22 cellular contexts compared by ENCODE assay signal in the genomic region with DNA sequence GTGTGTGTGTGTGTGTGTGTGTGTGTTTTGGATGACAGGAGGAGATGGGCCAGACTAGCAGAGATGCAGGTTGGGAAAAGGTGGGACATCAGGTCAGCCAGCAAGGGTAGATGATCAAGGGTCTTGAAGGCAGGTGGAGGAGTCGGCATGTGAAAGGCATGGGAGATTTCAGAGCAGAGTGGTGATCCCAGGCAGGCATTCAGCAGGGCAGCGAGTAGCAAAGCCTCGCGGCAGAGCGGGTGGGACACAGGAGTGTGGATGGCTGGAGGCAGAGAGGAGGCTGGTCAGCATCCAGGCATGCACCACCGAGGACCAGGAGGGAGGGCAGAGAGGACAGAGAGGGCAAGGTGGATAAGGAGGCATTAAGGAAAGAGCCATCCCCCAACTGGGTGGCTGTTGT.
"Had no signal": no experiment of that assay in that cellular context is flagged by ENCODE, and none has a peak within 500 bp of the region (broad histone marks: within the 10 kb centered on the region; RNA-seq: fewer than 3 reads in every experiment).

No MANE protein-coding gene starts in this region.

- H3K27ac Mint-ChIP-seq: activated CD8-positive, alpha-beta T cell treated with anti-CD3 and anti-CD28 coated beads for 36 hours; IgD-negative memory B cell had no signal

- ATAC-seq: activated CD4-positive, CD25-positive, alpha-beta regulatory T cell treated with anti-CD3 and anti-CD28 coated beads, Interleukin-2, amount 50 U/mL, for 24 hours; activated CD8-positive, alpha-beta T cell treated with anti-CD3 and anti-CD28 coated beads for 36 hours; SK-N-SH treated with all-trans-retinoic acid at 6 μM for 48 hours had no signal

- DNase-seq: activated CD4-positive, alpha-beta T cell treated with anti-CD3 and anti-CD28 coated beads for 4 hours; activated CD8-positive, alpha-beta memory T cell treated with anti-CD3 and anti-CD28 coated beads, Interleukin-2, amount 50 U/mL, for 4 hours; activated CD8-positive, alpha-beta T cell treated with anti-CD3 and anti-CD28 coated beads for 36 hours; activated naive CD4-positive, alpha-beta T cell treated with Interleukin-2 at 50 U/mL for 16 hours; aorta; caudate nucleus; KG1; NCI-H1048; NCI-H1417 treated with DMSO at 0.1 percent for 48 hours; NCI-H187; NCI-H2081; NCI-H446; NCI-H524; SHP77; SW 1271 had no signal

- H3K4me3 Mint-ChIP-seq: activated CD8-positive, alpha-beta T cell treated with anti-CD3 and anti-CD28 coated beads for 36 hours had no signal

- H3K36me3 ChIP-seq: breast epithelium, Peyer's patch, SJSA1 had no signal

- H3K36me3 Mint-ChIP-seq: IgD-negative memory B cell had no signal

- H3K27ac ChIP-seq: breast epithelium, Peyer's patch, RWPE1, SJSA1 had no signal

- H3K4me1 ChIP-seq: breast epithelium, Peyer's patch had no signal

- H3K9me3 Mint-ChIP-seq: activated CD8-positive, alpha-beta T cell treated with anti-CD3 and anti-CD28 coated beads for 36 hours had no signal

- H3K4me3 ChIP-seq: breast epithelium, Peyer's patch, SJSA1 had no signal

- H3K4me1 Mint-ChIP-seq: IgD-negative memory B cell had no signal

- H3K9me3 ChIP-seq: breast epithelium, Peyer's patch had no signal

- H3K27me3 ChIP-seq: Peyer's patch had no signal
